Comparison of ENCODE assay signal across 1 cellular context in the genomic region with DNA sequence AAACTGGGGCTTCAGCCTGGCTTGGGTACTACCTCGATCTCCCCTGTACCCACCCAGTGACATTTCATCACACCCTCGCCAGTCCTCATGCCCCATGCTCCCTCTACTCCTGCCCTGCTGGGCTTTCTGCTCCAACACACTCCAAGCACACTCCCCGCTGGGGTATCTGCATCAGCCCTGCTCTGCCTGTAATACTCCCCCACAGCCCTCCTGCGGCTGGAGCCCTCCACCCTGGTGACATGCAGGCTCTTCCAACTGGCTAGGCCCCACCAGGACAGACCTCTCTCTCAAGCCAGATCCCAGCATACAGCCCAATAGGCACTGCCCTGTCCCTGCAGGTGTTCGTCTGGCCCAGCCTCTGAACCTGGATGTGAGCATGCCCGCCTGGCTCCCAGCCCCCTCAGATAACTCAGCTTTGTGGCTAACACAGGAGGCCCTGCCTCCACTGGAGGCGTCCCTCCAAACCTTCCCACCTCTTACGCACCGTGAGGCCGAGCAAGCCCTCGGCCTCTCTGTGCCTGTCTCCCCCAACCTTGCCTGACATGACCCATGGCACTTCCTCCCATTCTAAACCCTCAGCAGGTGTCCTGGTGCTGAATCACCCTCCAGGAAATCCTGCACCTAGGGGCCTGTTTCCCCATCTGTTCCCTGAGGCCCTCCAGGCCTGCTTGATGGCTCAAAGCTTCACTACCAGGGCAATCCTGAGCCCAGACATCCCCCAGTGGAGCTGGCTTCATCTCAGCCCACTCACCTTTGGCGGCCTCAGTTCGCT.
TF ChIP-seq lines count a peak whose summit lies in the region.

No MANE protein-coding gene starts in this region.

TF ChIP-seq in H1, 55 proteins besides CTCF, POLR2A, EP300 and RAD21:
- peak in 1 of 2 experiments; percentile 3; a peak in 1 of 4 replicates for TF ChIP-seq SIN3A (conservative IDR thresholded peaks at IDR 0.05 in 1 of 2, IDR thresholded peaks at IDR 0.05 in 1 of 2; ENCODE audit: low read depth in 1 of 2, low read length in 2 of 2)
- no peak for TF ChIP-seq CHD1 (IDR thresholded peaks at IDR 0.05; ENCODE audit: low read depth, low read length)
